In the genomic region with DNA sequence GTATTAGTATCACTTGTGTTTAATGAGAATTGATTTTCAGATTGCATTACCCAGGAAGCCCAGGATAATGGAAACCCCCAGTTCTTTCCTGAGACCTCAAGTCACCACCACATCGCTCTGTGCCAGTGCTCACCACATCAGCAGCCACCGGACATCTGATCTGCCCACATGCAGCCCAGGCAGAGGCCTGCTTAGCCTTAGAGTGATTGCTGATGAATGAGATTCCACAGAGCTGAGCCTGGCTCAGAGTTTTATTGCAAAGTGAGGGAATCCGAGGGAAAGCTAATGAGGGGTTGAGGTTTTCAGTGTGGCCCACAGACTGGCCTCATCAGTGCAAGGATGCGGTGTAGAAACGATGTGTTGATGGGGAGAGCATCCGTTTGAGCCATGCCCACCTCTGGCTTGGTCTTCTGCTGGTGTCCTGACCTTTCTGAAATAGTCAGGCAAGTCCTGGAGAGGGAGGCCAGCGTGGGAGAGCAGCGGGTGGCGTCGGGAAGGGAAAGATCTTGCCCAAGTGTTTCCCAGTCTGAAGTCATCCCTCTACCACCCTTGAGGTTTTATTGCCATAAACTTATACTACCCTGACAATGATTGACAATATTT, we compare ENCODE assay signal across 14 cellular contexts.
"Had no signal": no experiment of that assay in that cellular context is flagged by ENCODE, and none has a peak within 500 bp of the region (broad histone marks: within the 10 kb centered on the region; RNA-seq: fewer than 3 reads in every experiment).

No MANE protein-coding gene starts in this region.

- H3K4me1 ChIP-seq: adrenal gland had no signal

- H3K27ac ChIP-seq: adrenal gland, cardiac muscle cell had no signal

- DNase-seq: activated CD4-positive, alpha-beta memory T cell treated with anti-CD3 and anti-CD28 coated beads, Interleukin-2, amount 10 ng/mL, durations not matched to agents 7 days and 5 days; activated CD4-positive, alpha-beta T cell treated with anti-CD3 and anti-CD28 coated beads for 4 hours; activated effector memory CD4-positive, alpha-beta T cell treated with anti-CD3 and anti-CD28 coated beads, Interleukin-2, amount 50 U/mL, for 16 hours; activated T-cell treated with anti-CD3 and anti-CD28 coated beads, Interleukin-2, amount 50 U/mL, for 4 hours; glutamatergic neuron; naive thymus-derived CD4-positive, alpha-beta T cell; stimulated activated CD4-positive, alpha-beta T cell treated with anti-CD3 and anti-CD28 coated beads, Interleukin-4, amount 100 ng/mL, for 24 hours; stimulated activated naive CD8-positive, alpha-beta T cell treated with anti-CD3 and anti-CD28 coated beads, Interleukin-15, Interleukin-2, amounts not matched to agents 100 U/mL and 50 U/mL, for 24 hours had no signal

- H3K9me3 Mint-ChIP-seq: activated CD4-positive, alpha-beta memory T cell treated with anti-CD3 and anti-CD28 coated beads, Interleukin-2, amount 10 ng/mL, durations not matched to agents 7 days and 5 days; activated naive CD4-positive, alpha-beta T cell treated with anti-CD3 and anti-CD28 coated beads, Interleukin-2, amount 50 U/mL, for 24 hours; activated T-cell treated with anti-CD3 and anti-CD28 coated beads, Interleukin-2, amount 50 U/mL, for 4 hours; naive thymus-derived CD4-positive, alpha-beta T cell; T-helper 1 cell treated with Interleukin-12 subunit alpha and Interleukin-12 subunit beta and Interleukin-4 antibody, amounts not matched to agents 30 μg/mL and 1 μg/mL, for 36 hours; WTC11 had no signal

- H3K9me3 ChIP-seq: adrenal gland had no signal

- H3K4me3 ChIP-seq: adrenal gland, cardiac muscle cell, skin epidermis had no signal

- H3K27ac Mint-ChIP-seq: activated CD4-positive, alpha-beta memory T cell treated with anti-CD3 and anti-CD28 coated beads, Interleukin-2, amount 10 ng/mL, durations not matched to agents 7 days and 5 days; activated naive CD4-positive, alpha-beta T cell treated with anti-CD3 and anti-CD28 coated beads, Interleukin-2, amount 50 U/mL, for 24 hours; naive thymus-derived CD4-positive, alpha-beta T cell; T-helper 1 cell treated with Interleukin-12 subunit alpha and Interleukin-12 subunit beta and Interleukin-4 antibody, amounts not matched to agents 30 μg/mL and 1 μg/mL, for 36 hours; WTC11 had no signal

- H3K27me3 ChIP-seq: cardiac muscle cell had no signal

- H3K36me3 ChIP-seq: adrenal gland, cardiac muscle cell had no signal

- H3K36me3 Mint-ChIP-seq: activated naive CD4-positive, alpha-beta T cell treated with anti-CD3 and anti-CD28 coated beads, Interleukin-2, amount 50 U/mL, for 24 hours; naive thymus-derived CD4-positive, alpha-beta T cell; WTC11 had no signal

- H3K27me3 Mint-ChIP-seq: activated naive CD4-positive, alpha-beta T cell treated with anti-CD3 and anti-CD28 coated beads, Interleukin-2, amount 50 U/mL, for 24 hours had no signal

- H3K4me3 Mint-ChIP-seq: activated CD4-positive, alpha-beta memory T cell treated with anti-CD3 and anti-CD28 coated beads, Interleukin-2, amount 10 ng/mL, durations not matched to agents 7 days and 5 days; activated naive CD4-positive, alpha-beta T cell treated with anti-CD3 and anti-CD28 coated beads, Interleukin-2, amount 50 U/mL, for 24 hours; activated T-cell treated with anti-CD3 and anti-CD28 coated beads, Interleukin-2, amount 50 U/mL, for 4 hours; naive thymus-derived CD4-positive, alpha-beta T cell; T-helper 1 cell treated with Interleukin-12 subunit alpha and Interleukin-12 subunit beta and Interleukin-4 antibody, amounts not matched to agents 30 μg/mL and 1 μg/mL, for 36 hours; WTC11 had no signal

- H3K4me1 Mint-ChIP-seq: activated CD4-positive, alpha-beta memory T cell treated with anti-CD3 and anti-CD28 coated beads, Interleukin-2, amount 10 ng/mL, durations not matched to agents 7 days and 5 days; activated naive CD4-positive, alpha-beta T cell treated with anti-CD3 and anti-CD28 coated beads, Interleukin-2, amount 50 U/mL, for 24 hours; naive thymus-derived CD4-positive, alpha-beta T cell had no signal

- ATAC-seq: activated T-cell treated with anti-CD3 and anti-CD28 coated beads, Interleukin-2, amount 50 U/mL, for 4 hours; naive thymus-derived CD4-positive, alpha-beta T cell; stimulated activated naive CD8-positive, alpha-beta T cell treated with anti-CD3 and anti-CD28 coated beads, Interleukin-15, Interleukin-2, amounts not matched to agents 100 U/mL and 50 U/mL, for 24 hours; WTC11 had no signal
